In the genomic region with DNA sequence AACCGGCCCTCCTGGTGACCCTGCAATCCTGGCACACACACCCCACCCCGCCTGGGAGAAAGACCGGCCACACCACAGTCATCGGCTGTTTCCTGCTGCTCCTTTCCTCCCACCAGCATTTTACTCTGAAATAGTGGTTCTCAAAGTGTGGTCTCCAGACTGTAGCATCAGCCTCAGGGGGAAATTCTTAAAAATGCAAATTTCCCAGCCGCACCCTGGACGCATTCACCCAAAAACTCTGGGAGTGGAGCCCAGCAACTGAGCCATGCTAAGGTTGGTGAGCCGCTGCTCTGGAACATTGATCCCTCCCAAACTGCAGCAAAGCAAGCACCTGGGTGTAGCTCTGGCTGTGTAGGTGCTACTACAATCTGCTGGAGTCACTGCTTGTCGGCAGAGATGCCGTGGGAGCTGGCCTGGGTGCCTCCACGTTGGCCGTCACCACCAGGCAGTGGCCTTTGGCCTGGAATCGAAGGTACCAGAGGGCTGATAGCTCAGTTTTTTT, we compare ENCODE assay signal across 9 cellular contexts. TPM values are rescaled to one million over a fixed set of nuclear protein-coding genes. Genes with fewer than 3 reads are reported as not detected.
DNase-seq lines count a peak whose midpoint lies in the region; ATAC-seq and TF ChIP-seq lines count a peak whose summit lies in the region.
"Had no signal": no experiment of that assay in that cellular context is flagged by ENCODE, and none has a peak within 500 bp of the region (broad histone marks: within the 10 kb centered on the region; RNA-seq: fewer than 3 reads in every experiment).

No MANE protein-coding gene starts in this region.

- H3K4me1 Mint-ChIP-seq in CD4-positive, alpha-beta memory T cell = peaks cover 22 to 24% (median 24%) of the 10 kb centered on the region in 4 donors

- H3K27ac Mint-ChIP-seq in CD4-positive, alpha-beta memory T cell = peak overlapping the region; percentile 77 to 96 (median 92)

- H3K4me3 Mint-ChIP-seq in CD4-positive, alpha-beta memory T cell = peak overlapping the region; percentile 77 to 93 (median 86)

- peak in 1 of 5 donors; percentile 11 for DNase-seq in CD4-positive, alpha-beta memory T cell
- DNase-seq in caudate nucleus (lab: John Stamatoyannopoulos, UW) (peak in 1 of 61 donors; percentile 15), osteoblast (ENCODE audit: insufficient read length, low spot score, missing footprints) (no peak), ACHN (no peak)
- DNase-seq in effector CD8-positive, alpha-beta T cell (lab: John Stamatoyannopoulos, UW) = no peak

- CTCF ChIA-PET in CD4-positive, alpha-beta memory T cell (lab: Charles Lee; ENCODE audit: partially characterized antibody) = interaction anchor here (0.8 to 9.6 kb wide), 55 partner anchors 9 to 544 kb away, joined by 3 to 388 read pairs (median 6); a partner anchor contains a TSS

- no peak for TF ChIP-seq CTCF in osteoblast (IDR thresholded peaks at IDR 0.05; ENCODE audit: extremely low read depth, low read depth, low read length)

- no peaks in the 10 kb centered on the region for H3K27me3 Mint-ChIP-seq in CD4-positive, alpha-beta memory T cell

- in situ Hi-C loops in ACHN (cut with HindIII; ENCODE audit: low pct_ligation_motif_present, low pct_unique_long_range_greater_than_20kb, low sequenced_read_pairs) = loop anchor here (25.0 kb wide), 1 partner anchor 445 kb away; no protein-coding TSS in a partner anchor

- no peaks in the 10 kb centered on the region for H4K20me1 ChIP-seq in osteoblast (ENCODE audit: insufficient read depth, low read length)

- peaks cover 0 to 2% of the 10 kb centered on the region in 2 donors for H3K36me3 Mint-ChIP-seq in CD4-positive, alpha-beta memory T cell

- peak overlapping the region; percentile 89 for H2AFZ ChIP-seq in osteoblast (ENCODE audit: low read length)

- peak overlapping the region in 1 of 2 donors; percentile 80 for H3K4me3 ChIP-seq in CD4-positive, alpha-beta memory T cell (ENCODE audit: low read length in 2 of 2)
- H3K4me3 ChIP-seq in osteoblast (ENCODE audit: insufficient read depth, low read length) = peak overlapping the region; percentile 73

- H3K4me2 ChIP-seq in osteoblast (ENCODE audit: insufficient read depth, low read length) = peak overlapping the region; percentile 92

- H3K79me2 ChIP-seq in osteoblast (ENCODE audit: insufficient read depth, low read length) = no peaks in the 10 kb centered on the region

- intact Hi-C loops in CD4-positive, alpha-beta memory T cell (cut with micrococcal nuclease) = loop anchor here (1.0 to 5.0 kb wide), 5 partner anchors 51 to 305 kb away; no protein-coding TSS in a partner anchor

- H3K36me3 ChIP-seq in CD4-positive, alpha-beta memory T cell (ENCODE audit: insufficient read depth, low read length) = no peaks in the 10 kb centered on the region
- no peaks in the 10 kb centered on the region for H3K36me3 ChIP-seq in osteoblast (ENCODE audit: insufficient read depth, low read length)

- POLR2A ChIA-PET in CD4-positive, alpha-beta memory T cell (lab: Charles Lee; ENCODE audit: partially characterized antibody) = interaction anchor here (0.7 to 3.8 kb wide), 12 partner anchors 22 to 451 kb away, joined by 3 to 72 read pairs (median 8); a partner anchor contains a TSS

- ATAC-seq in HG02571 (IDR thresholded peaks at IDR 0.05; ENCODE audit: unreplicated experiment) (peak; percentile 29), GM19455 (IDR thresholded peaks at IDR 0.05; ENCODE audit: unreplicated experiment) (no peak), HG03378 (IDR thresholded peaks at IDR 0.05; ENCODE audit: unreplicated experiment) (no peak)

- no peaks in the 10 kb centered on the region for H3K9me3 ChIP-seq in CD4-positive, alpha-beta memory T cell (ENCODE audit: control insufficient read depth in 1 of 2, low read length in 2 of 2)
- H3K9me3 ChIP-seq in osteoblast (ENCODE audit: low read depth, low read length) = no peaks in the 10 kb centered on the region

- peak overlapping the region; percentile 19 for H3K27ac ChIP-seq in CD4-positive, alpha-beta memory T cell (ENCODE audit: low read depth, low read length)
- H3K27ac ChIP-seq in caudate nucleus (ENCODE audit: low read depth, low read length) = peak overlapping the region; percentile 33
- peak overlapping the region; percentile 68 for H3K27ac ChIP-seq in osteoblast (ENCODE audit: low read depth, low read length)

- H3K4me1 ChIP-seq in CD4-positive, alpha-beta memory T cell (ENCODE audit: insufficient read depth, low read length) = peaks cover 20% of the 10 kb centered on the region
- H3K4me1 ChIP-seq in osteoblast (ENCODE audit: insufficient read depth, low read length) = no peaks in the 10 kb centered on the region

- no peaks in the 10 kb centered on the region for H3K27me3 ChIP-seq in CD4-positive, alpha-beta memory T cell (ENCODE audit: insufficient read depth, low read length)
- H3K27me3 ChIP-seq in osteoblast (ENCODE audit: insufficient read depth, low read length) = no peaks in the 10 kb centered on the region

- peaks cover 0 to 7% (median 0%) of the 10 kb centered on the region in 8 donors for H3K9me3 Mint-ChIP-seq in CD4-positive, alpha-beta memory T cell
- H3K9me3 Mint-ChIP-seq: HFFc6 had no signal

RNA-seq across cellular contexts. Expression of a gene that starts 38.4 kb away (rescaled TPM):
- 1 to 10 TPM; 1.9 TPM for total RNA-seq in CD4-positive, alpha-beta memory T cell
- 1 to 10 TPM in 1 of 2 donors, under 1 TPM in 1; 0.41 to 1.1 TPM for polyA plus RNA-seq in CD4-positive, alpha-beta memory T cell
- not detected in 2 replicates for total RNA-seq in osteoblast
- total RNA-seq: HFFc6 had no signal
